ENCODE assay signal across 20 cellular contexts in genomic region chr15:32091505-32092380, GRCh38.
"Had no signal": no experiment of that assay in that cellular context is flagged by ENCODE, and none has a peak within 500 bp of the region (broad histone marks: within the 10 kb centered on the region; RNA-seq: fewer than 3 reads in every experiment).

No MANE protein-coding gene starts in this region.

- H3K4me1 ChIP-seq: colonic mucosa, esophagus squamous epithelium, right atrium auricular region had no signal

- H3K4me3 Mint-ChIP-seq: activated CD4-positive, alpha-beta T cell treated with anti-CD3 and anti-CD28 coated beads, Interleukin-2, amount 10 ng/mL, durations not matched to agents 24 days and 14 days; activated naive CD8-positive, alpha-beta T cell treated with anti-CD3 and anti-CD28 coated beads for 36 hours; T-helper 2 cell treated with Interferon-gamma antibody and Interleukin-4, amounts not matched to agents 5 μg/mL and 100 μg/mL, for 36 hours had no signal

- H3K27ac Mint-ChIP-seq: activated CD4-positive, alpha-beta T cell treated with anti-CD3 and anti-CD28 coated beads, Interleukin-2, amount 10 ng/mL, durations not matched to agents 24 days and 14 days; activated naive CD8-positive, alpha-beta T cell treated with anti-CD3 and anti-CD28 coated beads for 36 hours; T-helper 2 cell treated with Interferon-gamma antibody and Interleukin-4, amounts not matched to agents 5 μg/mL and 100 μg/mL, for 36 hours had no signal

- H3K36me3 Mint-ChIP-seq: activated naive CD8-positive, alpha-beta T cell treated with anti-CD3 and anti-CD28 coated beads for 36 hours had no signal

- H3K27me3 Mint-ChIP-seq: activated CD4-positive, alpha-beta T cell treated with anti-CD3 and anti-CD28 coated beads, Interleukin-2, amount 10 ng/mL, durations not matched to agents 24 days and 14 days; activated naive CD8-positive, alpha-beta T cell treated with anti-CD3 and anti-CD28 coated beads for 36 hours had no signal

- H3K27me3 ChIP-seq: body of pancreas, colonic mucosa, esophagus squamous epithelium, right atrium auricular region had no signal

- H3K9me3 ChIP-seq: body of pancreas, colonic mucosa, esophagus squamous epithelium had no signal

- H3K9me3 Mint-ChIP-seq: activated CD4-positive, alpha-beta T cell treated with anti-CD3 and anti-CD28 coated beads, Interleukin-2, amount 10 ng/mL, durations not matched to agents 24 days and 14 days; activated naive CD8-positive, alpha-beta T cell treated with anti-CD3 and anti-CD28 coated beads for 36 hours; T-helper 2 cell treated with Interferon-gamma antibody and Interleukin-4, amounts not matched to agents 5 μg/mL and 100 μg/mL, for 36 hours had no signal

- H3K27ac ChIP-seq: body of pancreas, colonic mucosa, esophagus squamous epithelium, right atrium auricular region had no signal

- DNase-seq: activated CD4-positive, CD25-positive, alpha-beta regulatory T cell; activated CD8-positive, alpha-beta memory T cell treated with anti-CD3 and anti-CD28 coated beads for 24 hours; activated naive CD8-positive, alpha-beta T cell treated with anti-CD3 and anti-CD28 coated beads for 36 hours; amygdala; body of pancreas; central memory CD4-positive, alpha-beta T cell; colonic mucosa; esophagus squamous epithelium; islet precursor cell; mammary epithelial cell; posterior cingulate gyrus; stimulated activated CD4-positive, alpha-beta T cell treated with anti-CD3 and anti-CD28 coated beads, Interleukin-4, amount 100 ng/mL, for 4 hours; stimulated activated CD8-positive, alpha-beta memory T cell treated with anti-CD3 and anti-CD28 coated beads, Interleukin-4, amount 100 ng/mL, for 48 hours; stimulated activated naive CD4-positive, alpha-beta T cell treated with Interleukin-2 at 50 U/mL for 16 hours; trophoblast cell had no signal

- H3K36me3 ChIP-seq: colonic mucosa, esophagus squamous epithelium, right atrium auricular region had no signal

- H3K4me3 ChIP-seq: body of pancreas, colonic mucosa, esophagus squamous epithelium, right atrium auricular region, skin epidermis had no signal

- ATAC-seq: body of pancreas, left lobe of liver had no signal

- H3K4me1 Mint-ChIP-seq: activated CD4-positive, alpha-beta T cell treated with anti-CD3 and anti-CD28 coated beads, Interleukin-2, amount 10 ng/mL, durations not matched to agents 24 days and 14 days; activated naive CD8-positive, alpha-beta T cell treated with anti-CD3 and anti-CD28 coated beads for 36 hours had no signal
